24 cellular contexts compared by ENCODE assay signal in genomic region chr15:40974921-40975320, GRCh38. TPM values are rescaled to one million over a fixed set of nuclear protein-coding genes. Genes with fewer than 3 reads are reported as not detected.
"Had no signal": no experiment of that assay in that cellular context is flagged by ENCODE, and none has a peak within 500 bp of the region (broad histone marks: within the 10 kb centered on the region; RNA-seq: fewer than 3 reads in every experiment).

No MANE protein-coding gene starts in this region.

- H3K27me3 Mint-ChIP-seq: activated B cell treated with CpG ODN at 0.5 μM for 24 hours; activated CD4-positive, alpha-beta T cell treated with anti-CD3 and anti-CD28 coated beads, Interleukin-2, amount 10 ng/mL, durations not matched to agents 24 days and 14 days; activated CD8-positive, alpha-beta memory T cell treated with anti-CD3 and anti-CD28 coated beads, Interleukin-2, amount 10 ng/mL, durations not matched to agents 7 days and 5 days; activated naive CD4-positive, alpha-beta T cell treated with anti-CD3 and anti-CD28 coated beads, Interleukin-2, amount 50 U/mL, for 24 hours; activated T-cell treated with anti-CD3 and anti-CD28 coated beads, Interleukin-2, amount 50 U/mL, for 24 hours; central memory CD8-positive, alpha-beta T cell; T-helper 17 cell had no signal

- H3K27ac Mint-ChIP-seq: activated B cell treated with CpG ODN at 0.5 μM for 24 hours; activated CD4-positive, alpha-beta T cell treated with anti-CD3 and anti-CD28 coated beads, Interleukin-2, amount 10 ng/mL, durations not matched to agents 24 days and 14 days; activated CD8-positive, alpha-beta memory T cell treated with anti-CD3 and anti-CD28 coated beads, Interleukin-2, amount 10 ng/mL, durations not matched to agents 7 days and 5 days; activated naive CD4-positive, alpha-beta T cell treated with anti-CD3 and anti-CD28 coated beads, Interleukin-2, amount 50 U/mL, for 24 hours; activated T-cell treated with anti-CD3 and anti-CD28 coated beads, Interleukin-2, amount 50 U/mL, for 24 hours; activated T-helper 1 cell treated with anti-CD3 and anti-CD28 coated beads, Interleukin-12 subunit alpha, Interleukin-12 subunit beta, Interleukin-2, Interleukin-4 antibody, amounts not matched to agents 30 ng/mL and 10 ng/mL and 1 ng/mL, durations not matched to agents 14 hours and 24 hours and 36 hours; T-helper 17 cell had no signal

- H3K9me3 ChIP-seq: breast epithelium had no signal

- H3K4me1 ChIP-seq: breast epithelium had no signal

- H3K4me3 Mint-ChIP-seq: activated B cell treated with CpG ODN at 0.5 μM for 24 hours; activated CD4-positive, alpha-beta T cell treated with anti-CD3 and anti-CD28 coated beads, Interleukin-2, amount 10 ng/mL, durations not matched to agents 24 days and 14 days; activated CD8-positive, alpha-beta memory T cell treated with anti-CD3 and anti-CD28 coated beads, Interleukin-2, amount 10 ng/mL, durations not matched to agents 7 days and 5 days; activated naive CD4-positive, alpha-beta T cell treated with anti-CD3 and anti-CD28 coated beads, Interleukin-2, amount 50 U/mL, for 24 hours; activated T-cell treated with anti-CD3 and anti-CD28 coated beads, Interleukin-2, amount 50 U/mL, for 24 hours; activated T-helper 1 cell treated with anti-CD3 and anti-CD28 coated beads, Interleukin-12 subunit alpha, Interleukin-12 subunit beta, Interleukin-2, Interleukin-4 antibody, amounts not matched to agents 30 ng/mL and 10 ng/mL and 1 ng/mL, durations not matched to agents 14 hours and 24 hours and 36 hours; central memory CD8-positive, alpha-beta T cell; T-helper 17 cell had no signal

- H3K4me3 ChIP-seq: breast epithelium had no signal

- DNase-seq: activated B cell treated with CpG ODN at 0.5 μM for 24 hours; activated CD4-positive, alpha-beta T cell treated with anti-CD3 and anti-CD28 coated beads for 1 hour; activated CD4-positive, alpha-beta T cell treated with anti-CD3 and anti-CD28 coated beads, Interleukin-2, amount 10 ng/mL, durations not matched to agents 24 days and 14 days; activated CD4-positive, alpha-beta T cell treated with anti-CD3 and anti-CD28 coated beads, Interleukin-2, amount 50 U/mL, for 48 hours; activated CD8-positive, alpha-beta memory T cell treated with anti-CD3 and anti-CD28 coated beads, Interleukin-2, amount 10 ng/mL, durations not matched to agents 7 days and 5 days; activated effector memory CD4-positive, alpha-beta T cell treated with Interleukin-2 at 50 U/mL for 16 hours; activated naive CD4-positive, alpha-beta T cell; activated T-cell treated with anti-CD3 and anti-CD28 coated beads, Interleukin-2, amount 50 U/mL, for 24 hours; Karpas-422; NCI-H1092; NCI-H1417; NCI-H1930; NCI-H2171; NCI-H2227 treated with DMSO at 0.1 percent for 48 hours; NCI-H446 treated with DMSO at 0.1 percent for 48 hours; NCI-H526; NCI-H774; SIG-M5; T-helper 17 cell; T-helper 9 cell had no signal

- ATAC-seq: activated CD8-positive, alpha-beta memory T cell treated with anti-CD3 and anti-CD28 coated beads, Interleukin-2, amount 10 ng/mL, durations not matched to agents 7 days and 5 days; T-helper 17 cell had no signal

- H3K27ac ChIP-seq: breast epithelium had no signal

- H3K27me3 ChIP-seq: breast epithelium had no signal

- H3K4me1 Mint-ChIP-seq: activated B cell treated with CpG ODN at 0.5 μM for 24 hours; activated CD8-positive, alpha-beta memory T cell treated with anti-CD3 and anti-CD28 coated beads, Interleukin-2, amount 10 ng/mL, durations not matched to agents 7 days and 5 days; central memory CD8-positive, alpha-beta T cell had no signal

- H3K9me3 Mint-ChIP-seq: activated B cell treated with CpG ODN at 0.5 μM for 24 hours; activated CD4-positive, alpha-beta T cell treated with anti-CD3 and anti-CD28 coated beads, Interleukin-2, amount 10 ng/mL, durations not matched to agents 24 days and 14 days; activated naive CD4-positive, alpha-beta T cell treated with anti-CD3 and anti-CD28 coated beads, Interleukin-2, amount 50 U/mL, for 24 hours; activated T-cell treated with anti-CD3 and anti-CD28 coated beads, Interleukin-2, amount 50 U/mL, for 24 hours; activated T-helper 1 cell treated with anti-CD3 and anti-CD28 coated beads, Interleukin-12 subunit alpha, Interleukin-12 subunit beta, Interleukin-2, Interleukin-4 antibody, amounts not matched to agents 30 ng/mL and 10 ng/mL and 1 ng/mL, durations not matched to agents 14 hours and 24 hours and 36 hours; central memory CD8-positive, alpha-beta T cell had no signal

RNA-seq across cellular contexts. Expression of gene DLL4, which starts 45.8 kb away (rescaled TPM):
- total RNA-seq: activated B cell treated with CpG ODN at 0.5 μM for 24 hours; activated CD4-positive, alpha-beta T cell treated with anti-CD3 and anti-CD28 coated beads, Interleukin-2, amount 10 ng/mL, durations not matched to agents 24 days and 14 days; T-helper 17 cell had no signal
